ENCODE assay signal across 11 cellular contexts in the genomic region with DNA sequence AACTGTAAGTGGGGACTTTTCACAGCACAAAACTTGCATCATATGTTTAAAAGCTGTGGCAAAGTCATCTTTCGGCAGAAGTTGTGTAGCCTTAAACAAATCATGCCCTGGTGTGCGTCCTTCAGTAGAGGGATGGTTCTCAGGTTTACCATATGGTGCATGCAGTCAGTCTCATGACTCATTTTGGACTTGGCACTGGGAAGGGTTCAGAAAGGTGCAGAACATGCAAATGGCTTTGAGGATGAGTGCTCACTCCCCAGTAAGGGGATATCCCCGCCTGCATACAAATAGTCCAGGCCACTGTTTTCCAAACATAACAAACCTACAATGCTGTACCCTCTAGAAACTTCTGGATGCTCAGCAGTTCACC.
DNase-seq lines count a peak whose midpoint lies in the region; ATAC-seq and TF ChIP-seq lines count a peak whose summit lies in the region.
"Had no signal": no experiment of that assay in that cellular context is flagged by ENCODE, and none has a peak within 500 bp of the region (broad histone marks: within the 10 kb centered on the region; RNA-seq: fewer than 3 reads in every experiment).

No MANE protein-coding gene starts in this region.

- peak; percentile 22 for DNase-seq in MCF 10A (ENCODE audit: unreplicated experiment)
- DNase-seq in breast epithelium (ENCODE audit: low spot score in 2 of 2) = no peak
- DNase-seq in activated T-helper 1 cell treated with anti-CD3 and anti-CD28 coated beads, Interleukin-12 subunit alpha, Interleukin-12 subunit beta, Interleukin-2, Interleukin-4 antibody, amounts not matched to agents 30 ng/mL and 10 ng/mL and 1 ng/mL, durations not matched to agents 14 hours and 24 hours and 36 hours (ENCODE audit: low spot score) = no peak
- DNase-seq in stimulated activated naive CD4-positive, alpha-beta T cell (lab: John Stamatoyannopoulos, UW) = no peak
- DNase-seq in cortex of kidney (lab: John Stamatoyannopoulos, UW) = no peak
- DNase-seq in stimulated activated CD8-positive, alpha-beta memory T cell treated with anti-CD3 and anti-CD28 coated beads, Interleukin-4, amount 100 ng/mL, for 48 hours = no peak
- DNase-seq: 8988T; activated naive CD8-positive, alpha-beta T cell treated with anti-CD3 and anti-CD28 coated beads for 36 hours; DMS79 treated with DMSO at 0.1 percent for 48 hours had no signal

- no peaks in the 10 kb centered on the region for H3K27me3 ChIP-seq in breast epithelium

- no peaks in the 10 kb centered on the region for H3K36me3 ChIP-seq in breast epithelium

- no peaks in the 10 kb centered on the region for H3K4me1 Mint-ChIP-seq in MCF 10A (ENCODE audit: insufficient read depth, unreplicated experiment)
- H3K4me1 Mint-ChIP-seq in activated T-helper 1 cell treated with anti-CD3 and anti-CD28 coated beads, Interleukin-12 subunit alpha, Interleukin-12 subunit beta, Interleukin-2, Interleukin-4 antibody, amounts not matched to agents 30 ng/mL and 10 ng/mL and 1 ng/mL, durations not matched to agents 14 hours and 24 hours and 36 hours (ENCODE audit: low read depth) = no peaks in the 10 kb centered on the region
- H3K4me1 Mint-ChIP-seq: activated naive CD8-positive, alpha-beta T cell treated with anti-CD3 and anti-CD28 coated beads for 36 hours had no signal

- ATAC-seq in HG02610 (IDR thresholded peaks at IDR 0.05; ENCODE audit: unreplicated experiment) (peak; percentile 95), HG03432 (IDR thresholded peaks at IDR 0.05; ENCODE audit: unreplicated experiment) (peak; percentile 96)

- no peak for TF ChIP-seq POLR2A in breast epithelium (IDR thresholded peaks at IDR 0.05)

- BruUV-seq in MCF 10A (replicated peaks; lab: Mats Ljungman, UMichigan) = no TSS peak

- no peak for TF ChIP-seq CTCF in MCF 10A (IDR thresholded peaks at IDR 0.05; ENCODE audit: unreplicated experiment)
- no peak for TF ChIP-seq CTCF in breast epithelium (IDR thresholded peaks at IDR 0.05)

- intact Hi-C loops in MCF 10A (cut with micrococcal nuclease) (no loop called here), breast epithelium (cut with DNase I; ENCODE audit: low total_unique reads) (no loop called here)
- intact Hi-C loops in activated T-helper 1 cell treated with anti-CD3 and anti-CD28 coated beads, Interleukin-12 subunit alpha, Interleukin-12 subunit beta, Interleukin-2, Interleukin-4 antibody, amounts not matched to agents 30 ng/mL and 10 ng/mL and 1 ng/mL, durations not matched to agents 14 hours and 24 hours and 36 hours (cut with micrococcal nuclease) = no loop called here

- POLR2A ChIA-PET in MCF 10A (lab: Yijun Ruan, JAX) = no interaction called here

- H3K9me3 Mint-ChIP-seq in MCF 10A (ENCODE audit: unreplicated experiment) = peaks cover 2% of the 10 kb centered on the region
- no peaks in the 10 kb centered on the region for H3K9me3 Mint-ChIP-seq in activated T-helper 1 cell treated with anti-CD3 and anti-CD28 coated beads, Interleukin-12 subunit alpha, Interleukin-12 subunit beta, Interleukin-2, Interleukin-4 antibody, amounts not matched to agents 30 ng/mL and 10 ng/mL and 1 ng/mL, durations not matched to agents 14 hours and 24 hours and 36 hours
- H3K9me3 Mint-ChIP-seq: activated naive CD8-positive, alpha-beta T cell treated with anti-CD3 and anti-CD28 coated beads for 36 hours had no signal

- H3K27ac Mint-ChIP-seq in MCF 10A (ENCODE audit: low read depth, unreplicated experiment) = no peak overlapping the region
- no peak overlapping the region for H3K27ac Mint-ChIP-seq in activated T-helper 1 cell treated with anti-CD3 and anti-CD28 coated beads, Interleukin-12 subunit alpha, Interleukin-12 subunit beta, Interleukin-2, Interleukin-4 antibody, amounts not matched to agents 30 ng/mL and 10 ng/mL and 1 ng/mL, durations not matched to agents 14 hours and 24 hours and 36 hours
- H3K27ac Mint-ChIP-seq: activated naive CD8-positive, alpha-beta T cell treated with anti-CD3 and anti-CD28 coated beads for 36 hours had no signal

- H3K27me3 Mint-ChIP-seq in MCF 10A (ENCODE audit: insufficient read depth, unreplicated experiment) = no peaks in the 10 kb centered on the region
- H3K27me3 Mint-ChIP-seq in activated T-helper 1 cell treated with anti-CD3 and anti-CD28 coated beads, Interleukin-12 subunit alpha, Interleukin-12 subunit beta, Interleukin-2, Interleukin-4 antibody, amounts not matched to agents 30 ng/mL and 10 ng/mL and 1 ng/mL, durations not matched to agents 14 hours and 24 hours and 36 hours (ENCODE audit: insufficient read depth) = no peaks in the 10 kb centered on the region

- H3K4me3 Mint-ChIP-seq in MCF 10A (ENCODE audit: unreplicated experiment) = no peak overlapping the region
- no peak overlapping the region for H3K4me3 Mint-ChIP-seq in activated T-helper 1 cell treated with anti-CD3 and anti-CD28 coated beads, Interleukin-12 subunit alpha, Interleukin-12 subunit beta, Interleukin-2, Interleukin-4 antibody, amounts not matched to agents 30 ng/mL and 10 ng/mL and 1 ng/mL, durations not matched to agents 14 hours and 24 hours and 36 hours
- H3K4me3 Mint-ChIP-seq: activated naive CD8-positive, alpha-beta T cell treated with anti-CD3 and anti-CD28 coated beads for 36 hours had no signal

- CTCF ChIA-PET in MCF 10A (lab: Yijun Ruan, JAX) = interaction anchor here (0.6 kb wide), 1 partner anchor 140 kb away, joined by 3 read pairs; no protein-coding TSS in a partner anchor

- H3K27ac ChIP-seq in breast epithelium = no peak overlapping the region

- no peaks in the 10 kb centered on the region for H3K4me1 ChIP-seq in breast epithelium

- no peak overlapping the region for H3K4me3 ChIP-seq in breast epithelium

- no peaks in the 10 kb centered on the region for H3K9me3 ChIP-seq in breast epithelium

- H3K36me3 Mint-ChIP-seq in MCF 10A (ENCODE audit: insufficient read depth, unreplicated experiment) = no peaks in the 10 kb centered on the region
- H3K36me3 Mint-ChIP-seq in activated T-helper 1 cell treated with anti-CD3 and anti-CD28 coated beads, Interleukin-12 subunit alpha, Interleukin-12 subunit beta, Interleukin-2, Interleukin-4 antibody, amounts not matched to agents 30 ng/mL and 10 ng/mL and 1 ng/mL, durations not matched to agents 14 hours and 24 hours and 36 hours (ENCODE audit: low read depth) = no peaks in the 10 kb centered on the region
- H3K36me3 Mint-ChIP-seq: activated naive CD8-positive, alpha-beta T cell treated with anti-CD3 and anti-CD28 coated beads for 36 hours had no signal
